ENCODE assay signal across 9 cellular contexts in genomic region chr16:10828851-10829331, GRCh38. TPM values are rescaled to one million over a fixed set of nuclear protein-coding genes. Genes with fewer than 3 reads are reported as not detected.
DNase-seq lines count a peak whose midpoint lies in the region; ATAC-seq, FAIRE-seq and TF ChIP-seq lines count a peak whose summit lies in the region.
"Had no signal": no experiment of that assay in that cellular context is flagged by ENCODE, and none has a peak within 500 bp of the region (broad histone marks: within the 10 kb centered on the region; RNA-seq: fewer than 3 reads in every experiment).

No MANE protein-coding gene starts in this region.

- H3K9me3 ChIP-seq in H1 (ENCODE audit: insufficient read depth in 2 of 2, low read depth in 1 of 2, low read length in 1 of 2) (no peaks in the 10 kb centered on the region), T-helper 17 cell (ENCODE audit: control insufficient read depth, low read length, poor library complexity, severe bottlenecking) (no peaks in the 10 kb centered on the region)

- no peak overlapping the region for H3K23ac ChIP-seq in H1 (ENCODE audit: insufficient read length)

- no peak for FAIRE-seq in H1 (lab: Jason Lieb, UNC)

- no peak overlapping the region for H3K4me2 ChIP-seq in H1 (ENCODE audit: insufficient read depth in 1 of 2, low read depth in 2 of 2, low read length in 2 of 2)

- no peak overlapping the region; the same call in none of the 2 replicates for H3K18ac ChIP-seq in H1 (ENCODE audit: extremely low read depth, low read length)

- H3K27ac ChIP-seq in H1 (ENCODE audit: low read depth, low read length) = no peak overlapping the region

- no peak overlapping the region for H3K14ac ChIP-seq in H1 (ENCODE audit: insufficient read length)

- H3K9me3 Mint-ChIP-seq in mesothelial cell of epicardium = no peaks in the 10 kb centered on the region

- H3K9ac ChIP-seq in H1 (replicated peaks in 1 of 4; ENCODE audit: extremely low read depth in 1 of 4, low read depth in 3 of 4, low read length in 3 of 4) = no peak overlapping the region; a peak in 1 of 7 replicates

- TF ChIP-seq EP300 in H1 (IDR thresholded peaks at IDR 0.05; ENCODE audit: borderline replicate concordance in 1 of 2, low read depth in 2 of 2, low read length in 2 of 2) = no peak

- peaks cover 0 to 3% (median 0%) of the 10 kb centered on the region in 4 experiments; a peak in 1 of 7 replicates for H3K27me3 ChIP-seq in H1 (replicated peaks in 1 of 4; ENCODE audit: control insufficient read depth in 3 of 4, extremely low read depth in 1 of 4, insufficient read depth in 3 of 4, low read length in 3 of 4)

- no peaks in the 10 kb centered on the region for H3K79me1 ChIP-seq in H1 (ENCODE audit: low read depth, low read length)

- H3K4me1 Mint-ChIP-seq in mesothelial cell of epicardium (peaks cover 23% of the 10 kb centered on the region), T-helper 17 cell (peaks cover 4% of the 10 kb centered on the region)

- CTCF ChIA-PET in H1 (lab: Charles Lee; ENCODE audit: partially characterized antibody) = interaction anchor here (1.7 kb wide), 1 partner anchor 11 kb away, joined by 3 read pairs; no protein-coding TSS in a partner anchor

- peak overlapping the region; percentile 62; the same call in 1 of the 2 replicates for H4K8ac ChIP-seq in H1 (ENCODE audit: extremely low read depth, insufficient read depth, low read length)

- H2BK15ac ChIP-seq in H1 (ENCODE audit: low read length) = 0 out of 2 replicates have a peak overlapping the region, but pooled peaks have one; percentile 46

- peak overlapping the region; percentile 85 for H2AFZ ChIP-seq in H1 (ENCODE audit: low read length)

- peak overlapping the region; percentile 40 for H4K91ac ChIP-seq in H1 (replicated peaks; ENCODE audit: insufficient read length, low read length)

- H3K4me3 Mint-ChIP-seq in mesothelial cell of epicardium = no peak overlapping the region
- H3K4me3 Mint-ChIP-seq in T-helper 17 cell = no peak overlapping the region

- no peaks in the 10 kb centered on the region for H4K20me1 ChIP-seq in H1 (replicated peaks in 1 of 2; ENCODE audit: control insufficient read depth in 1 of 2, insufficient read depth in 2 of 2, low read length in 2 of 2)

- no peak overlapping the region for H2BK20ac ChIP-seq in H1 (ENCODE audit: low read length)

- H3K79me2 ChIP-seq in H1 (ENCODE audit: control insufficient read depth in 1 of 2, insufficient read depth in 2 of 2, low read length in 2 of 2) = no peaks in the 10 kb centered on the region

- TF ChIP-seq POLR2A in H1 (IDR thresholded peaks at IDR 0.05; ENCODE audit: control extremely low read depth in 1 of 2, low read depth in 2 of 2, low read length in 2 of 2) = no peak

- no peak overlapping the region for H2BK120ac ChIP-seq in H1 (replicated peaks; ENCODE audit: low read depth, low read length)

- H3K4me3 ChIP-seq in AG10803 (ENCODE audit: low read length) (peak overlapping the region; percentile 26), H1 (ENCODE audit: extremely low read depth in 1 of 4, insufficient read depth in 2 of 4, low read depth in 3 of 4, low read length in 4 of 4) (no peak overlapping the region)

- no peak overlapping the region for H4K5ac ChIP-seq in H1 (ENCODE audit: insufficient read length, low read depth, low read length)

- H2BK12ac ChIP-seq in H1 (ENCODE audit: low read depth, low read length) = 0 out of 2 replicates have a peak overlapping the region, but pooled peaks have one; percentile 39

- H3K4me1 ChIP-seq in H1 (replicated peaks in 1 of 4; ENCODE audit: control insufficient read depth in 3 of 4, insufficient read depth in 4 of 4, low read length in 3 of 4) = peaks cover 0 to 3% (median 0%) of the 10 kb centered on the region in 4 experiments; a peak in 1 of 7 replicates

- H2AK5ac ChIP-seq in H1 (ENCODE audit: low read depth, low read length) = no peak overlapping the region

- no peaks in the 10 kb centered on the region for H3K36me3 ChIP-seq in H1 (ENCODE audit: control insufficient read depth in 2 of 4, insufficient read depth in 4 of 4, low read length in 3 of 4)

- no peak for TF ChIP-seq RAD21 in H1 (IDR thresholded peaks at IDR 0.05 in 1 of 2, conservative IDR thresholded peaks at IDR 0.05 in 1 of 2; ENCODE audit: low read depth in 2 of 2, low read length in 2 of 2)

- H3K56ac ChIP-seq in H1 (replicated peaks; ENCODE audit: insufficient read length, low read depth, low read length) = no peak overlapping the region

- H3K23me2 ChIP-seq in H1 (ENCODE audit: low read depth, low read length) = no peaks in the 10 kb centered on the region

- WGBS in H1 (ENCODE audit: extremely low coverage in 1 of 2, insufficient coverage in 1 of 2, insufficient read length in 1 of 2, insufficient replicate concordance in 2 of 2, low coverage in 1 of 2, low lambda C conversion rate in 2 of 2, missing lambda C conversion rate in 1 of 2), 2 experiments = 89% methylated on average over 15 of the region's 16 CpGs; no CpG with 5 or more reads in 1 of the 2 experiments

- H3K4ac ChIP-seq in H1 (replicated peaks; ENCODE audit: insufficient read length, low read depth, low read length) = no peak overlapping the region

- TF ChIP-seq CTCF in AG10803 (conservative IDR thresholded peaks at IDR 0.05; ENCODE audit: low read length) (no peak), H1 (IDR thresholded peaks at IDR 0.05; ENCODE audit: control extremely low read depth in 1 of 3, insufficient read depth in 1 of 3, low read depth in 1 of 3, low read length in 3 of 3) (no peak), mesothelial cell of epicardium (IDR thresholded peaks at IDR 0.05; ENCODE audit: unreplicated experiment) (no peak)

- DNase-seq in AG10803 (ENCODE audit: low read depth) = peak; percentile 89
- peak; percentile 63 to 92 for DNase-seq in NCI-H446 (lab: John Stamatoyannopoulos, UW)
- peak in 1 of 2 experiments; percentile 49 for DNase-seq in H1 (ENCODE audit: low read depth in 1 of 2, low spot score in 2 of 2)
- peak in 1 of 2 experiments; percentile 48 for DNase-seq in mesothelial cell of epicardium (ENCODE audit: low spot score in 2 of 2, unreplicated experiment in 2 of 2)
- DNase-seq in ureter (ENCODE audit: low spot score) = peak; percentile 93
- DNase-seq in T-helper 17 cell = no peak

- no peak overlapping the region for H2BK5ac ChIP-seq in H1 (ENCODE audit: low read depth, low read length)

- H3K27ac Mint-ChIP-seq in mesothelial cell of epicardium (peak overlapping the region; percentile 92), T-helper 17 cell (no peak overlapping the region)

- ATAC-seq in HG02852 (IDR thresholded peaks at IDR 0.05; ENCODE audit: unreplicated experiment) = no peak
- no peak for ATAC-seq in HG03095 (IDR thresholded peaks at IDR 0.05; ENCODE audit: unreplicated experiment)
- ATAC-seq in T-helper 17 cell = no peak

- peaks cover under 1% of the 10 kb centered on the region for H3K27me3 Mint-ChIP-seq in mesothelial cell of epicardium (ENCODE audit: low read depth)
- H3K27me3 Mint-ChIP-seq in T-helper 17 cell = peaks cover 7% of the 10 kb centered on the region

- H3K36me3 Mint-ChIP-seq in mesothelial cell of epicardium (no peaks in the 10 kb centered on the region), T-helper 17 cell (ENCODE audit: low read depth) (no peaks in the 10 kb centered on the region)

- POLR2A ChIA-PET in H1 (lab: Charles Lee; ENCODE audit: partially characterized antibody) = interaction anchor here (0.9 kb wide), 1 partner anchor 97 kb away, joined by 3 read pairs; no protein-coding TSS in a partner anchor

TF ChIP-seq in H1, 55 proteins besides CTCF, POLR2A, EP300 and RAD21 (continues in another document):
- TF ChIP-seq ASH2L (IDR thresholded peaks at IDR 0.05; ENCODE audit: low read length) = no peak

RNA-seq across cellular contexts. Expression of gene TVP23A, which starts 10.3 kb away (rescaled TPM):
- total RNA-seq in H1 (2021; fragmentation: NEBNext Ultra II Directional; extraction: Animal tissue kit (Norgen Biotek cat#: 25700)) = 3.1 and 3.2 TPM in 2 replicates
- polyA plus RNA-seq in H1 (2011; rRNA removed) = 2.2 TPM in 2 replicates
- 1.8 TPM for polyA plus RNA-seq in H1 (2011; cell fraction: cytosol; rRNA removed)
- 1.9 TPM for polyA plus RNA-seq in H1 (2011; cell fraction: nucleus; rRNA removed)
- polyA plus RNA-seq in H1 (2012, experiment 1 of 2) = 1.9 to 3.6 TPM (median 2.1 TPM) in 4 replicates
- 1.8 TPM for polyA plus RNA-seq in H1 (2012, experiment 2 of 2)
- polyA plus RNA-seq in H1 (2013, experiment 1 of 2) = 2.0 TPM
- polyA plus RNA-seq in H1 (2013, experiment 2 of 2) = 1.5 TPM
- 2.4 TPM in 2 replicates for polyA minus RNA-seq in H1 (2011; rRNA and poly(A)+ RNA removed)
- 1.3 TPM for polyA minus RNA-seq in H1 (2011; cell fraction: cytosol; rRNA and poly(A)+ RNA removed)
- polyA minus RNA-seq in H1 (2011; cell fraction: nucleus; rRNA and poly(A)+ RNA removed) = 1.9 TPM
- total RNA-seq in mesothelial cell of epicardium = 9.5 to 9.9 TPM (median 9.8 TPM) in 3 replicates
- total RNA-seq in ureter = 3.3 TPM
- total RNA-seq in T-helper 17 cell = not detected
- total RNA-seq: T-helper 2 cell treated with Interferon-gamma antibody and Interleukin-4, amounts not matched to agents 100 ng/mL and 5 ng/mL, for 36 hours had no signal

RNA-seq across cellular contexts. Expression of gene CIITA, which starts 48.1 kb away (rescaled TPM):
- total RNA-seq in H1 (2021; fragmentation: NEBNext Ultra II Directional; extraction: Animal tissue kit (Norgen Biotek cat#: 25700)) = 0.06 and 0.07 TPM in 2 replicates
- 0.16 and 0.17 TPM in 2 replicates for polyA plus RNA-seq in H1 (2011; rRNA removed)
- 0.14 TPM for polyA plus RNA-seq in H1 (2011; cell fraction: cytosol; rRNA removed)
- polyA plus RNA-seq in H1 (2011; cell fraction: nucleus; rRNA removed) = 0.44 TPM
- polyA plus RNA-seq in H1 (2012, experiment 1 of 2) = 0.13 to 0.37 TPM (median 0.29 TPM) in 4 replicates
- 0.14 TPM for polyA plus RNA-seq in H1 (2012, experiment 2 of 2)
- polyA plus RNA-seq in H1 (2013, experiment 1 of 2) = 0.02 TPM
- 0.04 TPM for polyA plus RNA-seq in H1 (2013, experiment 2 of 2)
- 0.05 and 0.09 TPM in 2 replicates for polyA minus RNA-seq in H1 (2011; rRNA and poly(A)+ RNA removed)
- polyA minus RNA-seq in H1 (2011; cell fraction: cytosol; rRNA and poly(A)+ RNA removed) = not detected
- not detected for polyA minus RNA-seq in H1 (2011; cell fraction: nucleus; rRNA and poly(A)+ RNA removed)
- 0.20 TPM in 2 of 3 replicates, not detected in the other for total RNA-seq in mesothelial cell of epicardium
- total RNA-seq in ureter = 32.0 TPM
- total RNA-seq in T-helper 17 cell = 10 to 100 TPM in 1 of 2 donors, 1 to 10 TPM in 1; 9.7 to 25.3 TPM

Comparison
In these comparisons a context has a peak if more than half of its experiments do, and no peak if none do; other contexts are left out.
1. DNase-seq: peak in AG10803 (single experiment), NCI-H446 (2 of 2) and ureter (single experiment); none in T-helper 17 cell (0 of 3).